2 cellular contexts compared by ENCODE assay signal in the genomic region with DNA sequence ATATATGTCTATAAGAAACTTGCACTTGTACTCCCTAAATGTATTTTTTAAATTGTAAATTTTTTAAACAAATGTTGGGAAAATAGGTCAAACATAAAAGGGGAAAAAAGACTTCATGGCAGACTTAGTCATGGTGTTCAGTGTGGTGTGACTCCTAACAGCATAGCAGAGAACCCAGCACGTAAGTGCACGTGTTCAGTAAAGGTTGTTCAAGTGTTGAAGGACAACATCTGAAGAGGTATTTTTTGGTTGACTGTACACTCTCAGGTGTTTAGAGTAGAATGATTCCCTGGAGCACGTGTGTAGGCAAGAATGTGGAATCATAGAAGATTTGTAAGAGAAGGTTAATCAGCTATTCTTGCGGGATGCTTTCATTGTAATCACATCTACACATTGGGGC.
TF ChIP-seq lines count a peak whose summit lies in the region.

No MANE protein-coding gene starts in this region.

TF ChIP-seq in SK-N-SH, 30 proteins besides CTCF, POLR2A, EP300 and RAD21 (continued from another document):
- TF ChIP-seq, protein P1, sequence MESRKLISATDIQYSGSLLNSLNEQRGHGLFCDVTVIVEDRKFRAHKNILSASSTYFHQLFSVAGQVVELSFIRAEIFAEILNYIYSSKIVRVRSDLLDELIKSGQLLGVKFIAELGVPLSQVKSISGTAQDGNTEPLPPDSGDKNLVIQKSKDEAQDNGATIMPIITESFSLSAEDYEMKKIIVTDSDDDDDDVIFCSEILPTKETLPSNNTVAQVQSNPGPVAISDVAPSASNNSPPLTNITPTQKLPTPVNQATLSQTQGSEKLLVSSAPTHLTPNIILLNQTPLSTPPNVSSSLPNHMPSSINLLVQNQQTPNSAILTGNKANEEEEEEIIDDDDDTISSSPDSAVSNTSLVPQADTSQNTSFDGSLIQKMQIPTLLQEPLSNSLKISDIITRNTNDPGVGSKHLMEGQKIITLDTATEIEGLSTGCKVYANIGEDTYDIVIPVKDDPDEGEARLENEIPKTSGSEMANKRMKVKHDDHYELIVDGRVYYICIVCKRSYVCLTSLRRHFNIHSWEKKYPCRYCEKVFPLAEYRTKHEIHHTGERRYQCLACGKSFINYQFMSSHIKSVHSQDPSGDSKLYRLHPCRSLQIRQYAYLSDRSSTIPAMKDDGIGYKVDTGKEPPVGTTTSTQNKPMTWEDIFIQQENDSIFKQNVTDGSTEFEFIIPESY (IDR thresholded peaks at IDR 0.05; ENCODE audit: borderline replicate concordance, low read depth) = no peak
- TF ChIP-seq FOSL2 (IDR thresholded peaks at IDR 0.05; ENCODE audit: borderline replicate concordance, low read depth) (no peak), YY1 (IDR thresholded peaks at IDR 0.05; ENCODE audit: low read depth) (no peak), RFX5 (IDR thresholded peaks at IDR 0.05; ENCODE audit: low read length) (no peak), RXRA (IDR thresholded peaks at IDR 0.05; ENCODE audit: borderline replicate concordance, low read depth) (no peak), GABPA (IDR thresholded peaks at IDR 0.05; ENCODE audit: low read depth) (no peak)
- TF ChIP-seq, protein P2, sequence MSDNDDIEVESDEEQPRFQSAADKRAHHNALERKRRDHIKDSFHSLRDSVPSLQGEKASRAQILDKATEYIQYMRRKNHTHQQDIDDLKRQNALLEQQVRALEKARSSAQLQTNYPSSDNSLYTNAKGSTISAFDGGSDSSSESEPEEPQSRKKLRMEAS (IDR thresholded peaks at IDR 0.05; ENCODE audit: low read depth) = no peak
- TF ChIP-seq, protein P3, sequence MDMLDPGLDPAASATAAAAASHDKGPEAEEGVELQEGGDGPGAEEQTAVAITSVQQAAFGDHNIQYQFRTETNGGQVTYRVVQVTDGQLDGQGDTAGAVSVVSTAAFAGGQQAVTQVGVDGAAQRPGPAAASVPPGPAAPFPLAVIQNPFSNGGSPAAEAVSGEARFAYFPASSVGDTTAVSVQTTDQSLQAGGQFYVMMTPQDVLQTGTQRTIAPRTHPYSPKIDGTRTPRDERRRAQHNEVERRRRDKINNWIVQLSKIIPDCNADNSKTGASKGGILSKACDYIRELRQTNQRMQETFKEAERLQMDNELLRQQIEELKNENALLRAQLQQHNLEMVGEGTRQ (IDR thresholded peaks at IDR 0.05; ENCODE audit: borderline replicate concordance, low read depth, low read length) = no peak
- TF ChIP-seq, protein P4, sequence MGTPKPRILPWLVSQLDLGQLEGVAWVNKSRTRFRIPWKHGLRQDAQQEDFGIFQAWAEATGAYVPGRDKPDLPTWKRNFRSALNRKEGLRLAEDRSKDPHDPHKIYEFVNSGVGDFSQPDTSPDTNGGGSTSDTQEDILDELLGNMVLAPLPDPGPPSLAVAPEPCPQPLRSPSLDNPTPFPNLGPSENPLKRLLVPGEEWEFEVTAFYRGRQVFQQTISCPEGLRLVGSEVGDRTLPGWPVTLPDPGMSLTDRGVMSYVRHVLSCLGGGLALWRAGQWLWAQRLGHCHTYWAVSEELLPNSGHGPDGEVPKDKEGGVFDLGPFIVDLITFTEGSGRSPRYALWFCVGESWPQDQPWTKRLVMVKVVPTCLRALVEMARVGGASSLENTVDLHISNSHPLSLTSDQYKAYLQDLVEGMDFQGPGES (IDR thresholded peaks at IDR 0.05; ENCODE audit: low read depth, low read length) = no peak
- TF ChIP-seq, protein P5, sequence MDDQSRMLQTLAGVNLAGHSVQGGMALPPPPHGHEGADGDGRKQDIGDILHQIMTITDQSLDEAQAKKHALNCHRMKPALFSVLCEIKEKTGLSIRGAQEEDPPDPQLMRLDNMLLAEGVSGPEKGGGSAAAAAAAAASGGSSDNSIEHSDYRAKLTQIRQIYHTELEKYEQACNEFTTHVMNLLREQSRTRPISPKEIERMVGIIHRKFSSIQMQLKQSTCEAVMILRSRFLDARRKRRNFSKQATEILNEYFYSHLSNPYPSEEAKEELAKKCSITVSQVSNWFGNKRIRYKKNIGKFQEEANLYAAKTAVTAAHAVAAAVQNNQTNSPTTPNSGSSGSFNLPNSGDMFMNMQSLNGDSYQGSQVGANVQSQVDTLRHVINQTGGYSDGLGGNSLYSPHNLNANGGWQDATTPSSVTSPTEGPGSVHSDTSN (IDR thresholded peaks at IDR 0.05) = no peak

TF ChIP-seq in SK-N-SH treated with all-trans-retinoic acid at 6 μM for 48 hours, 23 proteins besides CTCF, POLR2A, EP300 and RAD21 (continued from another document):
- TF ChIP-seq, protein P6, sequence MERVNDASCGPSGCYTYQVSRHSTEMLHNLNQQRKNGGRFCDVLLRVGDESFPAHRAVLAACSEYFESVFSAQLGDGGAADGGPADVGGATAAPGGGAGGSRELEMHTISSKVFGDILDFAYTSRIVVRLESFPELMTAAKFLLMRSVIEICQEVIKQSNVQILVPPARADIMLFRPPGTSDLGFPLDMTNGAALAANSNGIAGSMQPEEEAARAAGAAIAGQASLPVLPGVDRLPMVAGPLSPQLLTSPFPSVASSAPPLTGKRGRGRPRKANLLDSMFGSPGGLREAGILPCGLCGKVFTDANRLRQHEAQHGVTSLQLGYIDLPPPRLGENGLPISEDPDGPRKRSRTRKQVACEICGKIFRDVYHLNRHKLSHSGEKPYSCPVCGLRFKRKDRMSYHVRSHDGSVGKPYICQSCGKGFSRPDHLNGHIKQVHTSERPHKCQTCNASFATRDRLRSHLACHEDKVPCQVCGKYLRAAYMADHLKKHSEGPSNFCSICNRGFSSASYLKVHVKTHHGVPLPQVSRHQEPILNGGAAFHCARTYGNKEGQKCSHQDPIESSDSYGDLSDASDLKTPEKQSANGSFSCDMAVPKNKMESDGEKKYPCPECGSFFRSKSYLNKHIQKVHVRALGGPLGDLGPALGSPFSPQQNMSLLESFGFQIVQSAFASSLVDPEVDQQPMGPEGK (CRISPR knock-in tag; IDR thresholded peaks at IDR 0.05; ENCODE audit: borderline replicate concordance) = no peak
- TF ChIP-seq, protein P7, sequence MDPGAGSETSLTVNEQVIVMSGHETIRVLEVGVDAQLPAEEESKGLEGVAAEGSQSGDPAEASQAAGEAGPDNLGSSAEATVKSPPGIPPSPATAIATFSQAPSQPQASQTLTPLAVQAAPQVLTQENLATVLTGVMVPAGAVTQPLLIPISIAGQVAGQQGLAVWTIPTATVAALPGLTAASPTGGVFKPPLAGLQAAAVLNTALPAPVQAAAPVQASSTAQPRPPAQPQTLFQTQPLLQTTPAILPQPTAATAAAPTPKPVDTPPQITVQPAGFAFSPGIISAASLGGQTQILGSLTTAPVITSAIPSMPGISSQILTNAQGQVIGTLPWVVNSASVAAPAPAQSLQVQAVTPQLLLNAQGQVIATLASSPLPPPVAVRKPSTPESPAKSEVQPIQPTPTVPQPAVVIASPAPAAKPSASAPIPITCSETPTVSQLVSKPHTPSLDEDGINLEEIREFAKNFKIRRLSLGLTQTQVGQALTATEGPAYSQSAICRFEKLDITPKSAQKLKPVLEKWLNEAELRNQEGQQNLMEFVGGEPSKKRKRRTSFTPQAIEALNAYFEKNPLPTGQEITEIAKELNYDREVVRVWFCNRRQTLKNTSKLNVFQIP (CRISPR knock-in tag; IDR thresholded peaks at IDR 0.05; ENCODE audit: borderline replicate concordance, low read depth) = no peak
- TF ChIP-seq, protein P8, sequence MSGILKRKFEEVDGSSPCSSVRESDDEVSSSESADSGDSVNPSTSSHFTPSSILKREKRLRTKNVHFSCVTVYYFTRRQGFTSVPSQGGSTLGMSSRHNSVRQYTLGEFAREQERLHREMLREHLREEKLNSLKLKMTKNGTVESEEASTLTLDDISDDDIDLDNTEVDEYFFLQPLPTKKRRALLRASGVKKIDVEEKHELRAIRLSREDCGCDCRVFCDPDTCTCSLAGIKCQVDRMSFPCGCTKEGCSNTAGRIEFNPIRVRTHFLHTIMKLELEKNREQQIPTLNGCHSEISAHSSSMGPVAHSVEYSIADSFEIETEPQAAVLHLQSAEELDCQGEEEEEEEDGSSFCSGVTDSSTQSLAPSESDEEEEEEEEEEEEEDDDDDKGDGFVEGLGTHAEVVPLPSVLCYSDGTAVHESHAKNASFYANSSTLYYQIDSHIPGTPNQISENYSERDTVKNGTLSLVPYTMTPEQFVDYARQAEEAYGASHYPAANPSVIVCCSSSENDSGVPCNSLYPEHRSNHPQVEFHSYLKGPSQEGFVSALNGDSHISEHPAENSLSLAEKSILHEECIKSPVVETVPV (CRISPR knock-in tag; IDR thresholded peaks at IDR 0.05) = no peak
- no peak for TF ChIP-seq GLIS3 (CRISPR knock-in tag; IDR thresholded peaks at IDR 0.05)
- TF ChIP-seq ZFP3 (CRISPR knock-in tag; IDR thresholded peaks at IDR 0.05) = no peak
- TF ChIP-seq PPARA (CRISPR knock-in tag; IDR thresholded peaks at IDR 0.05; ENCODE audit: borderline replicate concordance) = no peak
- no peak for TF ChIP-seq CSDC2 (CRISPR knock-in tag; IDR thresholded peaks at IDR 0.05)
- TF ChIP-seq OSR1 (CRISPR knock-in tag; IDR thresholded peaks at IDR 0.05) = no peak
- no peak for TF ChIP-seq ZC3H10 (CRISPR knock-in tag; IDR thresholded peaks at IDR 0.05)
- TF ChIP-seq BACH2 (CRISPR knock-in tag; IDR thresholded peaks at IDR 0.05; ENCODE audit: borderline replicate concordance) = no peak
